ENCODE assay signal across 8 cellular contexts in genomic region chr3:75641107-75641517, GRCh38. TPM values are rescaled to one million over a fixed set of nuclear protein-coding genes. Genes with fewer than 3 reads are reported as not detected.
A peak's percentile ranks its signal among the peaks of the same experiment; 100 is the strongest.
DNase-seq lines count a peak whose midpoint lies in the region; ATAC-seq, FAIRE-seq and TF ChIP-seq lines count a peak whose summit lies in the region.
"Not testable (repeated sequence)": the region's sequence is repeated elsewhere in the genome, so short reads cannot be mapped to it uniquely, and the experiment has no call there.

No MANE protein-coding gene starts in this region.

- not testable (repeated sequence) for H3K27ac Mint-ChIP-seq in activated B cell treated with CpG ODN at 0.5 μM for 24 hours

- H3K4me3 Mint-ChIP-seq in activated B cell treated with CpG ODN at 0.5 μM for 24 hours, result peak overlapping the region; percentile 84

- not testable (repeated sequence) for H3K9me3 Mint-ChIP-seq in activated B cell treated with CpG ODN at 0.5 μM for 24 hours

- peaks cover 16% of the 10 kb centered on the region for H3K4me1 Mint-ChIP-seq in activated B cell treated with CpG ODN at 0.5 μM for 24 hours

- H3K4me3 ChIP-seq in body of pancreas, result not testable (repeated sequence)
- H3K4me3 ChIP-seq in pancreas, result peak overlapping the region in 3 of 4 donors; percentile 6 to 38 (median 11)

- not testable (repeated sequence) for H3K9me3 ChIP-seq in body of pancreas, pancreas

- not testable (repeated sequence) for TF ChIP-seq POLR2A in body of pancreas (IDR thresholded peaks at IDR 0.05)

- not testable (repeated sequence) for H3K4me1 ChIP-seq in body of pancreas, pancreas

- CTCF ChIA-PET in HEK293T (lab: Yijun Ruan, JAX); activated B cell treated with CpG ODN at 0.5 μM for 24 hours (lab: Charles Lee): not testable (repeated sequence)

- WGBS in body of pancreas, 2 donors, result 43 to 51% methylated on average over 9 to 16 of the region's 16 CpGs
- WGBS in pancreas, 2 donors, result 51 to 52% methylated on average over 16 of the region's 16 CpGs

- H3K36me3 Mint-ChIP-seq in activated B cell treated with CpG ODN at 0.5 μM for 24 hours (ENCODE audit: low read depth), result not testable (repeated sequence)

- not testable (repeated sequence) for H3K36me3 ChIP-seq in body of pancreas (replicated peaks in 1 of 2; ENCODE audit: insufficient read depth in 1 of 2, low read depth in 2 of 2); pancreas

- not testable (repeated sequence) for H3K27me3 Mint-ChIP-seq in activated B cell treated with CpG ODN at 0.5 μM for 24 hours

- POLR2A ChIA-PET in HEK293T (lab: Yijun Ruan, JAX); activated B cell treated with CpG ODN at 0.5 μM for 24 hours (lab: Charles Lee): not testable (repeated sequence)

- not testable (repeated sequence) for H3K27me3 ChIP-seq in body of pancreas, pancreas

- not testable (repeated sequence) for FAIRE-seq in pancreas (lab: Jason Lieb, UNC)

- peak overlapping the region in 1 of 4 donors; percentile 22 for H3K27ac ChIP-seq in body of pancreas
- not testable (repeated sequence) for H3K27ac ChIP-seq in pancreas

- DNase-seq in AG08396 (ENCODE audit: low spot score), result peak; percentile 48
- peak; percentile 44 for DNase-seq in HEK293T (ENCODE audit: extremely low spot score)
- DNase-seq in activated B cell treated with CpG ODN at 0.5 μM for 24 hours, result not testable (repeated sequence)
- DNase-seq in body of pancreas, result peak; percentile 55 to 71 (median 61)
- DNase-seq in fibroblast of the conjunctiva (ENCODE audit: low read depth), result peak; percentile 78
- peak; percentile 96 for DNase-seq in left kidney (ENCODE audit: low read depth, low spot score)
- peak in 2 of 6 donors; percentile 16 to 50 for DNase-seq in pancreas
- DNase-seq in stimulated activated CD8-positive, alpha-beta memory T cell treated with anti-CD3 and anti-CD28 coated beads, Interleukin-4, amount 100 ng/mL, for 48 hours, result peak; percentile 55

- not testable (repeated sequence) for TF ChIP-seq CTCF in activated B cell treated with CpG ODN at 0.5 μM for 24 hours (IDR thresholded peaks at IDR 0.05); body of pancreas (IDR thresholded peaks at IDR 0.05); pancreas (IDR thresholded peaks at IDR 0.05)

- ATAC-seq in activated B cell treated with CpG ODN at 0.5 μM for 24 hours (ENCODE audit: low read depth); body of pancreas; pancreas: not testable (repeated sequence)

- intact Hi-C loops in activated B cell treated with CpG ODN at 0.5 μM for 24 hours (cut with micrococcal nuclease), result loop anchor here (2.0 to 10.0 kb wide), 4 partner anchors 204 to 1376 kb away; no protein-coding TSS in a partner anchor
- intact Hi-C loops in body of pancreas (cut with DNase I); pancreas (cut with DNase I): not testable (repeated sequence)

TF ChIP-seq in HEK293T, 16 proteins besides CTCF, POLR2A, EP300 and RAD21:
- TF ChIP-seq L3MBTL2 (conservative IDR thresholded peaks at IDR 0.05) (0 out of 2 replicates have a peak, but pooled peaks have one; percentile 16), SUZ12 (IDR thresholded peaks at IDR 0.05) (peak; percentile 71; the same call in 1 of the 2 replicates)

RNA-seq across cellular contexts. Expression of gene FRG2C, which starts 23.0 kb away (rescaled TPM):
- total RNA-seq in activated B cell treated with CpG ODN at 0.5 μM for 24 hours, result not detected in 2 replicates
- not detected for total RNA-seq in body of pancreas
- total RNA-seq in pancreas, result not detected
- not detected for polyA plus RNA-seq in pancreas
